8 cellular contexts compared by ENCODE assay signal in the genomic region with DNA sequence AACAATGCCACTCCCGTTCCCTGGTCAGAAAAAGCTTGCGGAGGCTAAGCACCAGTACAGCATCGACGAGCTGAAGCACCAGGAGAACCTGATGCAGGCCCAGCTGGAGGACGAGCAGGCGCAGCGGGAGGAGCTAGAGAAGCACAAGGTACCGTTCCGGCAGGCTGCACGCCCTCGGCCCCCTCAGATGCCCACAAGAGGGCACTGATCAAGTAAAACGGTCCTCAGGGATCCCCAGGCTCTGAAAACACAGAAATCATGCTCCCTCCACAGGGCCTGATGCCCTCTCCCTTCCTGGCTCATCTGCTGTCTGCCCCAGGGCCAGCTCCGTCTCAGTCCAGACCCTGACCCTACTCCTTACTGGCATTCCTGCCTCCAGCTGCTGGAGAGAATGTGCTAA. TPM values are rescaled to one million over a fixed set of nuclear protein-coding genes. Genes with fewer than 3 reads are reported as not detected.
DNase-seq lines count a peak whose midpoint lies in the region; FAIRE-seq and TF ChIP-seq lines count a peak whose summit lies in the region.
"Had no signal": no experiment of that assay in that cellular context is flagged by ENCODE, and none has a peak within 500 bp of the region (broad histone marks: within the 10 kb centered on the region; RNA-seq: fewer than 3 reads in every experiment).

No MANE protein-coding gene starts in this region.

- POLR2A ChIA-PET in endothelial cell of umbilical vein (lab: Charles Lee) = no interaction called here

- peak overlapping the region; percentile 13 for H2BK5ac ChIP-seq in trophoblast cell (ENCODE audit: low read depth, low read length, poor library complexity)

- H3K4me1 ChIP-seq in endothelial cell of umbilical vein (ENCODE audit: control insufficient read depth, extremely low read depth, insufficient read depth, low read length) (no peaks in the 10 kb centered on the region), trophoblast cell (ENCODE audit: control insufficient read depth in 1 of 2, insufficient read depth in 2 of 2, low read length in 2 of 2) (peaks cover 19 to 20% of the 10 kb centered on the region in 2 experiments)

- H3K79me1 ChIP-seq in trophoblast cell (ENCODE audit: low read length) = peaks cover 11% of the 10 kb centered on the region

- no peaks in the 10 kb centered on the region for H4K20me1 ChIP-seq in endothelial cell of umbilical vein (replicated peaks; ENCODE audit: control insufficient read depth, extremely low read depth, insufficient read depth, low read length)

- H4K91ac ChIP-seq in trophoblast cell (ENCODE audit: low read depth, low read length) = peak overlapping the region; percentile 82

- CTCF ChIA-PET in endothelial cell of umbilical vein (lab: Charles Lee) = interaction anchor here (0.8 to 1.9 kb wide), 4 partner anchors 9 to 41 kb away, joined by 3 to 17 read pairs (median 6); partner anchors contain the start of genes DRC3 and TOM1L2

- WGBS in trophoblast cell (ENCODE audit: extremely low coverage, insufficient coverage, insufficient read length) = no CpG with 5 or more reads among the region's 13 CpGs

- no peak overlapping the region for H3K4ac ChIP-seq in trophoblast cell (ENCODE audit: low read depth, low read length)

- no peak overlapping the region for H3K4me3 ChIP-seq in endothelial cell of umbilical vein (replicated peaks in 1 of 3; ENCODE audit: insufficient read depth in 1 of 3, low read depth in 1 of 3, low read length in 3 of 3)
- peak overlapping the region; percentile 23 for H3K4me3 ChIP-seq in trophoblast cell (ENCODE audit: low read depth, low read length)
- H3K4me3 ChIP-seq: SJSA1 had no signal

- H3K4me2 ChIP-seq in endothelial cell of umbilical vein (ENCODE audit: insufficient read depth, low read length) (no peak overlapping the region), trophoblast cell (ENCODE audit: low read length) (no peak overlapping the region)

- no TSS peak for BruUV-seq in endothelial cell of umbilical vein (replicated peaks; lab: Mats Ljungman, UMichigan)

- no peaks in the 10 kb centered on the region for H3K27me3 ChIP-seq in endothelial cell of umbilical vein (ENCODE audit: control insufficient read depth in 2 of 2, insufficient read depth in 2 of 2, low read length in 2 of 2)
- no peaks in the 10 kb centered on the region for H3K27me3 ChIP-seq in trophoblast cell (ENCODE audit: insufficient read depth, low read length)
- H3K27me3 ChIP-seq: SJSA1 had no signal

- no peaks in the 10 kb centered on the region for H3K9me3 ChIP-seq in endothelial cell of umbilical vein (replicated peaks; ENCODE audit: control insufficient read depth, insufficient read depth, low read length)
- H3K9me3 ChIP-seq in trophoblast cell (ENCODE audit: insufficient read depth, low read depth, low read length) = peaks cover 3% of the 10 kb centered on the region
- H3K9me3 ChIP-seq: SJSA1 had no signal

- intact Hi-C loops in endothelial cell of umbilical vein (cut with micrococcal nuclease) = loop anchor here (1.0 kb wide), 1 partner anchor 39 kb away; no protein-coding TSS in a partner anchor

- dilution Hi-C loops in endothelial cell of umbilical vein (cut with MboI; ENCODE audit: extremely low pct_ligation_motif_present, low sequenced_read_pairs) = no loop called here

- H2AFZ ChIP-seq in endothelial cell of umbilical vein (ENCODE audit: low read depth, low read length) = peak overlapping the region; percentile 19
- H2AFZ ChIP-seq in trophoblast cell (ENCODE audit: insufficient read depth, low read length, poor library complexity) = peak overlapping the region; percentile 19

- peak overlapping the region; percentile 64 for H4K8ac ChIP-seq in trophoblast cell (ENCODE audit: low read depth, low read length)

- H2BK12ac ChIP-seq in trophoblast cell (ENCODE audit: low read length) = peak overlapping the region; percentile 56

- H3K79me2 ChIP-seq in endothelial cell of umbilical vein (ENCODE audit: control insufficient read depth, insufficient read depth, low read length) = no peaks in the 10 kb centered on the region
- no peaks in the 10 kb centered on the region for H3K79me2 ChIP-seq in trophoblast cell (ENCODE audit: control insufficient read depth, insufficient read depth, low read length, poor library complexity)

- no peaks in the 10 kb centered on the region for H3K9me1 ChIP-seq in endothelial cell of umbilical vein (replicated peaks; ENCODE audit: control insufficient read depth, extremely low read depth, insufficient read depth, low read length)

- TF ChIP-seq CTCF in GM12873 (IDR thresholded peaks at IDR 0.05; ENCODE audit: insufficient read depth, low read depth, low read length, missing control alignments) (peak; percentile 53), endothelial cell of umbilical vein (IDR thresholded peaks at IDR 0.05; ENCODE audit: extremely low read depth in 1 of 2, insufficient read depth in 1 of 2, low read depth in 1 of 2, low read length in 2 of 2) (peak; percentile 29 to 66)

- H2BK120ac ChIP-seq in trophoblast cell (ENCODE audit: insufficient read depth, low read length, poor library complexity) = peak overlapping the region; percentile 27

- H3K23ac ChIP-seq in trophoblast cell (ENCODE audit: low read length) = no peak overlapping the region

- H4K12ac ChIP-seq in trophoblast cell (ENCODE audit: low read depth, low read length) = no peak overlapping the region

- no peak for TF ChIP-seq POLR2A in endothelial cell of umbilical vein (IDR thresholded peaks at IDR 0.05; ENCODE audit: low read depth, low read length)

- H3K36me3 ChIP-seq in endothelial cell of umbilical vein (ENCODE audit: control insufficient read depth in 2 of 2, extremely low read depth in 1 of 2, insufficient read depth in 2 of 2, low read length in 2 of 2) (no peaks in the 10 kb centered on the region), trophoblast cell (ENCODE audit: control insufficient read depth in 1 of 2, insufficient read depth in 2 of 2, low read length in 2 of 2) (no peaks in the 10 kb centered on the region)
- H3K36me3 ChIP-seq: SJSA1 had no signal

- no peak overlapping the region for H3K9ac ChIP-seq in endothelial cell of umbilical vein (replicated peaks; ENCODE audit: extremely low read depth, insufficient read depth, low read length)
- no peak overlapping the region for H3K9ac ChIP-seq in trophoblast cell (ENCODE audit: low read length)

- H3K18ac ChIP-seq in trophoblast cell (ENCODE audit: low read length) = peak overlapping the region; percentile 15

- peak; percentile 7 for DNase-seq in NCI-H748 treated with DMSO at 0.1 percent for 48 hours (lab: John Stamatoyannopoulos, UW)
- peak; percentile 31 for DNase-seq in endothelial cell of umbilical vein (ENCODE audit: low read depth, low spot score)
- DNase-seq in trophoblast cell = peak in 1 of 2 donors; percentile 43
- no peak for DNase-seq in ureter (ENCODE audit: low spot score)
- no peak for DNase-seq in hippocampal formation (lab: John Stamatoyannopoulos, UW)
- DNase-seq in NOMO-1 treated with DMSO at 0.1 percent for 48 hours (lab: John Stamatoyannopoulos, UW; ENCODE audit: unreplicated experiment) = no peak

- H3K27ac ChIP-seq in endothelial cell of umbilical vein (ENCODE audit: insufficient read depth, low read depth, low read length) (no peak overlapping the region), trophoblast cell (ENCODE audit: low read depth, low read length) (peak overlapping the region; percentile 71)
- H3K27ac ChIP-seq: SJSA1 had no signal

- H2AK5ac ChIP-seq in trophoblast cell (ENCODE audit: low read length) = peak overlapping the region; percentile 80

- peak overlapping the region; percentile 9 for H3K14ac ChIP-seq in trophoblast cell (ENCODE audit: low read length)

- peak; percentile 18 for FAIRE-seq in endothelial cell of umbilical vein (lab: Jason Lieb, UNC)

RNA-seq across cellular contexts. Expression of gene DRC3, which starts 21.6 kb away (rescaled TPM):
- total RNA-seq in endothelial cell of umbilical vein = 1.6 and 2.3 TPM in 2 replicates
- polyA plus RNA-seq in endothelial cell of umbilical vein = 1.9 and 2.9 TPM in 2 replicates
- polyA plus RNA-seq in endothelial cell of umbilical vein (2011; cell fraction: cytosol; rRNA removed) = 1.0 and 1.7 TPM in 2 replicates
- polyA plus RNA-seq in endothelial cell of umbilical vein (2011; cell fraction: nucleus; rRNA removed) = 11.9 and 12.5 TPM in 2 replicates
- polyA plus RNA-seq in endothelial cell of umbilical vein (2012) = 2.0 and 2.9 TPM in 2 replicates
- 4.0 and 5.1 TPM in 2 replicates for polyA minus RNA-seq in endothelial cell of umbilical vein
- polyA minus RNA-seq in endothelial cell of umbilical vein (2011; cell fraction: cytosol; rRNA and poly(A)+ RNA removed) = not detected
- 3.3 and 3.7 TPM in 2 replicates for polyA minus RNA-seq in endothelial cell of umbilical vein (2011; cell fraction: nucleus; rRNA and poly(A)+ RNA removed)
- 0.39 and 0.47 TPM in 2 replicates for polyA plus RNA-seq in trophoblast cell (2013)
- 2.0 TPM for total RNA-seq in ureter

RNA-seq across cellular contexts. Expression of gene TOM1L2, which starts 22.1 kb away (rescaled TPM):
- total RNA-seq in endothelial cell of umbilical vein (37.6 and 41.5 TPM in 2 replicates), ureter (119 TPM)
- polyA plus RNA-seq in endothelial cell of umbilical vein = 31.7 and 36.0 TPM in 2 replicates
- 28.1 and 28.9 TPM in 2 replicates for polyA plus RNA-seq in endothelial cell of umbilical vein (2011; cell fraction: cytosol; rRNA removed)
- 76.4 and 76.9 TPM in 2 replicates for polyA plus RNA-seq in endothelial cell of umbilical vein (2011; cell fraction: nucleus; rRNA removed)
- polyA plus RNA-seq in endothelial cell of umbilical vein (2012) = 39.4 and 40.0 TPM in 2 replicates
- 56.4 and 57.2 TPM in 2 replicates for polyA minus RNA-seq in endothelial cell of umbilical vein
- 9.5 TPM for polyA minus RNA-seq in endothelial cell of umbilical vein (2011; cell fraction: cytosol; rRNA and poly(A)+ RNA removed)
- polyA minus RNA-seq in endothelial cell of umbilical vein (2011; cell fraction: nucleus; rRNA and poly(A)+ RNA removed) = 39.0 and 39.2 TPM in 2 replicates
- polyA plus RNA-seq in trophoblast cell (2013) = 76.2 and 80.2 TPM in 2 replicates

RNA-seq across cellular contexts. Expression of gene ATPAF2, which starts 44.7 kb away (rescaled TPM):
- total RNA-seq in endothelial cell of umbilical vein = 32.1 and 35.7 TPM in 2 replicates
- polyA plus RNA-seq in endothelial cell of umbilical vein = 23.2 and 27.3 TPM in 2 replicates
- 14.2 and 17.9 TPM in 2 replicates for polyA plus RNA-seq in endothelial cell of umbilical vein (2011; cell fraction: cytosol; rRNA removed)
- polyA plus RNA-seq in endothelial cell of umbilical vein (2011; cell fraction: nucleus; rRNA removed) = 41.6 and 51.2 TPM in 2 replicates
- 16.5 and 19.2 TPM in 2 replicates for polyA plus RNA-seq in endothelial cell of umbilical vein (2012)
- polyA minus RNA-seq in endothelial cell of umbilical vein = 19.4 and 19.5 TPM in 2 replicates
- 13.7 TPM for polyA minus RNA-seq in endothelial cell of umbilical vein (2011; cell fraction: cytosol; rRNA and poly(A)+ RNA removed)
- 22.6 and 28.6 TPM in 2 replicates for polyA minus RNA-seq in endothelial cell of umbilical vein (2011; cell fraction: nucleus; rRNA and poly(A)+ RNA removed)
- 19.0 and 19.7 TPM in 2 replicates for polyA plus RNA-seq in trophoblast cell (2013)
- total RNA-seq in ureter = 26.1 TPM

RNA-seq across cellular contexts. Expression of gene GID4, which starts 44.9 kb away (rescaled TPM):
- total RNA-seq in endothelial cell of umbilical vein (10.1 and 11.3 TPM in 2 replicates), ureter (12.4 TPM)
- polyA plus RNA-seq in endothelial cell of umbilical vein = 5.9 and 6.4 TPM in 2 replicates
- 5.9 and 6.8 TPM in 2 replicates for polyA plus RNA-seq in endothelial cell of umbilical vein (2011; cell fraction: cytosol; rRNA removed)
- polyA plus RNA-seq in endothelial cell of umbilical vein (2011; cell fraction: nucleus; rRNA removed) = 4.4 and 4.8 TPM in 2 replicates
- polyA plus RNA-seq in endothelial cell of umbilical vein (2012) = 10.2 and 10.7 TPM in 2 replicates
- polyA minus RNA-seq in endothelial cell of umbilical vein = 12.5 and 13.9 TPM in 2 replicates
- 8.3 TPM for polyA minus RNA-seq in endothelial cell of umbilical vein (2011; cell fraction: cytosol; rRNA and poly(A)+ RNA removed)
- 4.6 and 4.7 TPM in 2 replicates for polyA minus RNA-seq in endothelial cell of umbilical vein (2011; cell fraction: nucleus; rRNA and poly(A)+ RNA removed)
- 7.6 and 8.3 TPM in 2 replicates for polyA plus RNA-seq in trophoblast cell (2013)

Comparison
In these comparisons a context has a peak if more than half of its experiments do, and no peak if none do; other contexts are left out.
1. DNase-seq: peak in NCI-H748 treated with DMSO at 0.1 percent for 48 hours (single experiment) and endothelial cell of umbilical vein (single experiment); none in ureter (single experiment), hippocampal formation (0 of 2) and NOMO-1 treated with DMSO at 0.1 percent for 48 hours (single experiment).